ENCODE assay signal across 25 cellular contexts in the genomic region with DNA sequence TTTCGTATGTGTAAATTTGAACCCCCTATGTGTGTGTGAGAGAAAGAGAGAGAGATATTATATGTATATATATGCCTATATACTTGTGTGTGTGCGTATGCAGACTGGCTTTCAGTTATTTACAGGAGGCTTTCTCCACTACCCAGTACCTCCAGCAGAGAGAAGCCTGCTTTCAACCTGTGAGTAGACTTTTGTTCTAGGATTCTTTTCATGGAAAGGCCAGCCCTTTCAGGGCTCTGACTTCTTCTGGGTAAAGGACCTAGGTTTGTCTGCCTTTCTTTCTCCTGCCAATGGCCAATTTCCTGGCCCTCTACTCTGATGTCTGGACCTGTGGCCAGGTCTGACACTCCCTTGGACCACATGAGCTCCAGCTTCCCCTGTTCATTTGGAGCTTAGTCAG.
"Had no signal": no experiment of that assay in that cellular context is flagged by ENCODE, and none has a peak within 500 bp of the region (broad histone marks: within the 10 kb centered on the region; RNA-seq: fewer than 3 reads in every experiment).

No MANE protein-coding gene starts in this region.

- H3K9me3 ChIP-seq: ascending aorta, body of pancreas had no signal

- H3K36me3 ChIP-seq: ascending aorta had no signal

- H3K4me3 Mint-ChIP-seq: activated CD8-positive, alpha-beta T cell treated with anti-CD3 and anti-CD28 coated beads for 36 hours; activated naive CD8-positive, alpha-beta T cell treated with anti-CD3 and anti-CD28 coated beads, Interleukin-2, amount 50 U/mL, for 24 hours; activated T-helper 1 cell treated with anti-CD3 and anti-CD28 coated beads, Interleukin-12 subunit alpha, Interleukin-12 subunit beta, Interleukin-2, Interleukin-4 antibody, amounts not matched to agents 30 ng/mL and 10 ng/mL and 1 ng/mL, durations not matched to agents 14 hours and 24 hours and 36 hours; T-cell had no signal

- H3K27ac Mint-ChIP-seq: activated CD8-positive, alpha-beta T cell treated with anti-CD3 and anti-CD28 coated beads for 36 hours; activated naive CD4-positive, alpha-beta T cell treated with anti-CD3 and anti-CD28 coated beads, Interleukin-2, amount 50 U/mL, for 72 hours; activated naive CD8-positive, alpha-beta T cell treated with anti-CD3 and anti-CD28 coated beads, Interleukin-2, amount 50 U/mL, for 24 hours; activated T-helper 1 cell treated with anti-CD3 and anti-CD28 coated beads, Interleukin-12 subunit alpha, Interleukin-12 subunit beta, Interleukin-2, Interleukin-4 antibody, amounts not matched to agents 30 ng/mL and 10 ng/mL and 1 ng/mL, durations not matched to agents 14 hours and 24 hours and 36 hours; T-cell had no signal

- H3K27me3 Mint-ChIP-seq: activated CD8-positive, alpha-beta T cell treated with anti-CD3 and anti-CD28 coated beads for 36 hours; activated naive CD8-positive, alpha-beta T cell treated with anti-CD3 and anti-CD28 coated beads, Interleukin-2, amount 50 U/mL, for 24 hours; T-cell had no signal

- H3K9me3 Mint-ChIP-seq: activated naive CD4-positive, alpha-beta T cell treated with anti-CD3 and anti-CD28 coated beads, Interleukin-2, amount 50 U/mL, for 72 hours; activated naive CD8-positive, alpha-beta T cell treated with anti-CD3 and anti-CD28 coated beads, Interleukin-2, amount 50 U/mL, for 24 hours; T-cell had no signal

- H3K4me3 ChIP-seq: ascending aorta, body of pancreas, SK-N-MC had no signal

- DNase-seq: activated CD4-positive, CD25-positive, alpha-beta regulatory T cell; activated CD8-positive, alpha-beta memory T cell treated with anti-CD3 and anti-CD28 coated beads, Interleukin-2, amount 50 U/mL, for 4 hours; activated CD8-positive, alpha-beta T cell treated with anti-CD3 and anti-CD28 coated beads for 36 hours; activated effector memory CD4-positive, alpha-beta T cell treated with anti-CD3 and anti-CD28 coated beads, Interleukin-2, amount 50 U/mL, for 16 hours; activated naive CD4-positive, alpha-beta T cell treated with Interleukin-2 at 50 U/mL for 16 hours; activated naive CD8-positive, alpha-beta T cell treated with anti-CD3 and anti-CD28 coated beads, Interleukin-2, amount 50 U/mL, for 24 hours; activated T-cell treated with anti-CD3 and anti-CD28 coated beads, Interleukin-2, amount 50 U/mL, for 1 hour; amniotic stem cell; body of pancreas; central memory CD4-positive, alpha-beta T cell; cortex of kidney; NCI-H1105 treated with DMSO at 0.1 percent for 48 hours; NCI-H1436 treated with DMSO at 0.1 percent for 48 hours; NCI-H187; NCI-H2081; NCI-H345; NCI-H510A; NCI-H526 treated with DMSO at 0.1 percent for 48 hours; NCI-H82; T-cell; T1000 had no signal

- H3K27ac ChIP-seq: ascending aorta, body of pancreas, SK-N-MC had no signal

- H3K4me1 ChIP-seq: ascending aorta, body of pancreas had no signal

- H3K27me3 ChIP-seq: ascending aorta, body of pancreas had no signal
